ENCODE assay signal across 27 cellular contexts in genomic region chr4:1395941-1396805, GRCh38. TPM values are rescaled to one million over a fixed set of nuclear protein-coding genes. Genes with fewer than 3 reads are reported as not detected.
DNase-seq lines count a peak whose midpoint lies in the region; ATAC-seq and TF ChIP-seq lines count a peak whose summit lies in the region.
"Had no signal": no experiment of that assay in that cellular context is flagged by ENCODE, and none has a peak within 500 bp of the region (broad histone marks: within the 10 kb centered on the region; RNA-seq: fewer than 3 reads in every experiment).

No MANE protein-coding gene starts in this region.

- no peak for DNase-seq in stimulated activated naive CD8-positive, alpha-beta T cell treated with anti-CD3 and anti-CD28 coated beads, Interleukin-15, Interleukin-2, amounts not matched to agents 100 U/mL and 50 U/mL, for 24 hours
- no peak for DNase-seq in stimulated activated naive CD8-positive, alpha-beta T cell treated with anti-CD3 and anti-CD28 coated beads, Interleukin-15, amount 100 ng/mL, for 72 hours
- DNase-seq in chondrocyte (ENCODE audit: low spot score) (peak; percentile 72), mucosa of descending colon (peak in 2 of 3 donors; percentile 13 to 26), osteocyte (ENCODE audit: extremely low spot score, unreplicated experiment) (no peak), NCI-H1436 (lab: John Stamatoyannopoulos, UW) (no peak)
- DNase-seq in stimulated activated CD4-positive, alpha-beta T cell treated with anti-CD3 and anti-CD28 coated beads, Interleukin-4, amount 100 ng/mL, for 4 hours: no peak
- DNase-seq: activated CD4-positive, alpha-beta T cell treated with anti-CD3 and anti-CD28 coated beads, Interleukin-2, amount 10 ng/mL, durations not matched to agents 24 days and 14 days; Caco-2; gastrocnemius medialis; GDM1; naive B cell; NCI-H1694; retina; stimulated activated CD4-positive, alpha-beta T cell treated with anti-CD3 and anti-CD28 coated beads, Interleukin-12 subunit alpha, Interleukin-12 subunit beta, amount 100 ng/mL, for 4 hours; stimulated activated CD4-positive, alpha-beta T cell treated with anti-CD3 and anti-CD28 coated beads, Interleukin-4, amount 100 ng/mL, for 1 hour; upper lobe of left lung had no signal

- H3K36me3 Mint-ChIP-seq in chondrocyte (ENCODE audit: low read depth) (peaks cover 14% of the 10 kb centered on the region), osteocyte (ENCODE audit: unreplicated experiment) (peaks cover 3% of the 10 kb centered on the region)
- H3K36me3 Mint-ChIP-seq: activated naive CD8-positive, alpha-beta T cell; stimulated activated effector memory CD8-positive, alpha-beta T cell treated with anti-CD3 and anti-CD28 coated beads, Interleukin-12 subunit alpha, Interleukin-12 subunit beta, amount 100 ng/mL, for 72 hours had no signal

- H3K9me3 ChIP-seq in mucosa of descending colon: peaks cover 11% of the 10 kb centered on the region
- H3K9me3 ChIP-seq: Caco-2, gastrocnemius medialis had no signal

- ATAC-seq in stimulated activated naive CD8-positive, alpha-beta T cell treated with anti-CD3 and anti-CD28 coated beads, Interleukin-15, Interleukin-2, amounts not matched to agents 100 U/mL and 50 U/mL, for 24 hours: peak; percentile 19
- ATAC-seq in stimulated activated naive CD8-positive, alpha-beta T cell treated with anti-CD3 and anti-CD28 coated beads, Interleukin-15, amount 100 ng/mL, for 72 hours: no peak
- ATAC-seq in mucosa of descending colon: no peak
- ATAC-seq in GM21825 (IDR thresholded peaks at IDR 0.05; ENCODE audit: unreplicated experiment): no peak
- ATAC-seq: gastrocnemius medialis; stimulated activated effector memory CD8-positive, alpha-beta T cell treated with anti-CD3 and anti-CD28 coated beads, Interleukin-12 subunit alpha, Interleukin-12 subunit beta, amount 100 ng/mL, for 72 hours had no signal

- no peak overlapping the region for H3K4me3 ChIP-seq in mucosa of descending colon
- H3K4me3 ChIP-seq: dorsolateral prefrontal cortex, gastrocnemius medialis, hepatocyte, upper lobe of left lung had no signal

- no peaks in the 10 kb centered on the region for H3K36me3 ChIP-seq in mucosa of descending colon (ENCODE audit: low read depth)

- no peaks in the 10 kb centered on the region for H3K4me1 ChIP-seq in mucosa of descending colon (ENCODE audit: low read depth)
- H3K4me1 ChIP-seq: Caco-2, gastrocnemius medialis, upper lobe of left lung had no signal

- H3K9me3 Mint-ChIP-seq in stimulated activated naive CD8-positive, alpha-beta T cell treated with anti-CD3 and anti-CD28 coated beads, Interleukin-15, amount 100 ng/mL, for 72 hours: peaks cover 0 to 27% of the 10 kb centered on the region in 2 donors
- peaks cover 7% of the 10 kb centered on the region for H3K9me3 Mint-ChIP-seq in chondrocyte (ENCODE audit: low read depth)
- H3K9me3 Mint-ChIP-seq in osteocyte (ENCODE audit: unreplicated experiment): peaks cover 7% of the 10 kb centered on the region

- intact Hi-C loops in mucosa of descending colon (cut with DNase I, micrococcal nuclease): no loop called here

- peaks cover 5% of the 10 kb centered on the region for H3K4me1 Mint-ChIP-seq in stimulated activated naive CD8-positive, alpha-beta T cell treated with anti-CD3 and anti-CD28 coated beads, Interleukin-15, amount 100 ng/mL, for 72 hours
- H3K4me1 Mint-ChIP-seq in chondrocyte (ENCODE audit: low read depth) (no peaks in the 10 kb centered on the region), osteocyte (ENCODE audit: unreplicated experiment) (no peaks in the 10 kb centered on the region)
- H3K4me1 Mint-ChIP-seq: activated CD4-positive, alpha-beta T cell treated with anti-CD3 and anti-CD28 coated beads, Interleukin-2, amount 10 ng/mL, durations not matched to agents 24 days and 14 days; stimulated activated effector memory CD8-positive, alpha-beta T cell treated with anti-CD3 and anti-CD28 coated beads, Interleukin-12 subunit alpha, Interleukin-12 subunit beta, amount 100 ng/mL, for 72 hours had no signal

- no peak overlapping the region for H3K27ac Mint-ChIP-seq in stimulated activated naive CD8-positive, alpha-beta T cell treated with anti-CD3 and anti-CD28 coated beads, Interleukin-15, amount 100 ng/mL, for 72 hours
- H3K27ac Mint-ChIP-seq in chondrocyte (ENCODE audit: unreplicated experiment): no peak overlapping the region
- no peak overlapping the region for H3K27ac Mint-ChIP-seq in osteocyte (ENCODE audit: unreplicated experiment)
- H3K27ac Mint-ChIP-seq: activated CD4-positive, alpha-beta T cell treated with anti-CD3 and anti-CD28 coated beads, Interleukin-2, amount 10 ng/mL, durations not matched to agents 24 days and 14 days; activated naive CD8-positive, alpha-beta T cell; naive B cell; stimulated activated effector memory CD8-positive, alpha-beta T cell treated with anti-CD3 and anti-CD28 coated beads, Interleukin-12 subunit alpha, Interleukin-12 subunit beta, amount 100 ng/mL, for 72 hours; T-helper 2 cell treated with Interferon-gamma antibody and Interleukin-4, amounts not matched to agents 5 μg/mL and 100 μg/mL, for 36 hours had no signal

- H3K4me3 Mint-ChIP-seq in stimulated activated naive CD8-positive, alpha-beta T cell treated with anti-CD3 and anti-CD28 coated beads, Interleukin-15, amount 100 ng/mL, for 72 hours: no peak overlapping the region
- H3K4me3 Mint-ChIP-seq in chondrocyte (ENCODE audit: unreplicated experiment) (no peak overlapping the region), osteocyte (ENCODE audit: unreplicated experiment) (no peak overlapping the region)
- H3K4me3 Mint-ChIP-seq: activated CD4-positive, alpha-beta T cell treated with anti-CD3 and anti-CD28 coated beads, Interleukin-2, amount 10 ng/mL, durations not matched to agents 24 days and 14 days; activated naive CD8-positive, alpha-beta T cell; naive B cell; stimulated activated effector memory CD8-positive, alpha-beta T cell treated with anti-CD3 and anti-CD28 coated beads, Interleukin-12 subunit alpha, Interleukin-12 subunit beta, amount 100 ng/mL, for 72 hours; T-helper 2 cell treated with Interferon-gamma antibody and Interleukin-4, amounts not matched to agents 5 μg/mL and 100 μg/mL, for 36 hours had no signal

- H3K27me3 Mint-ChIP-seq in stimulated activated naive CD8-positive, alpha-beta T cell treated with anti-CD3 and anti-CD28 coated beads, Interleukin-15, amount 100 ng/mL, for 72 hours: peaks cover 14% of the 10 kb centered on the region
- H3K27me3 Mint-ChIP-seq in chondrocyte (ENCODE audit: low read depth) (no peaks in the 10 kb centered on the region), osteocyte (ENCODE audit: unreplicated experiment) (no peaks in the 10 kb centered on the region)
- H3K27me3 Mint-ChIP-seq: activated naive CD8-positive, alpha-beta T cell had no signal

- TF ChIP-seq CTCF in chondrocyte (IDR thresholded peaks at IDR 0.05) (no peak), mucosa of descending colon (IDR thresholded peaks at IDR 0.05) (no peak), osteocyte (IDR thresholded peaks at IDR 0.05) (no peak)

RNA-seq across cellular contexts. Expression of gene NKX1-1, which starts 10.1 kb away (rescaled TPM):
- total RNA-seq in chondrocyte (not detected in 3 replicates), mucosa of descending colon (not detected), osteocyte (not detected in 2 replicates)
- total RNA-seq: activated CD4-positive, alpha-beta T cell treated with anti-CD3 and anti-CD28 coated beads, Interleukin-2, amount 10 ng/mL, durations not matched to agents 24 days and 14 days; Caco-2; dorsolateral prefrontal cortex; gastrocnemius medialis; hepatocyte; mesenteric fat pad; NCI-H460; omental fat pad; RPMI7951; upper lobe of left lung had no signal

RNA-seq across cellular contexts. Expression of gene UVSSA, which starts 49.2 kb away (rescaled TPM):
- total RNA-seq in chondrocyte (20.7 to 35.1 TPM (median 20.9 TPM) in 3 replicates), mucosa of descending colon (10 to 100 TPM; 31.7 to 39.9 (median 36.8) TPM), osteocyte (25.3 and 26.7 TPM in 2 replicates)

Comparison
In these comparisons a context has a peak if more than half of its experiments do, and no peak if none do; other contexts are left out.
1. DNase-seq: peak in chondrocyte (single experiment) and mucosa of descending colon (2 of 3); none in stimulated activated naive CD8-positive, alpha-beta T cell treated with anti-CD3 and anti-CD28 coated beads, Interleukin-15, Interleukin-2, amounts not matched to agents 100 U/mL and 50 U/mL, for 24 hours (single experiment), stimulated activated naive CD8-positive, alpha-beta T cell treated with anti-CD3 and anti-CD28 coated beads, Interleukin-15, amount 100 ng/mL, for 72 hours (0 of 2), osteocyte (single experiment), NCI-H1436 (single experiment) and stimulated activated CD4-positive, alpha-beta T cell treated with anti-CD3 and anti-CD28 coated beads, Interleukin-4, amount 100 ng/mL, for 4 hours (0 of 2).